Comparison of ENCODE assay signal across 10 cellular contexts in genomic region chr10:95756796-95757657, GRCh38. TPM values are rescaled to one million over a fixed set of nuclear protein-coding genes. Genes with fewer than 3 reads are reported as not detected.
A peak's percentile ranks its signal among the peaks of the same experiment; 100 is the strongest.
DNase-seq lines count a peak whose midpoint lies in the region; ATAC-seq and TF ChIP-seq lines count a peak whose summit lies in the region.
"Had no signal": no experiment of that assay in that cellular context is flagged by ENCODE, and none has a peak within 500 bp of the region (broad histone marks: within the 10 kb centered on the region; RNA-seq: fewer than 3 reads in every experiment).

No MANE protein-coding gene starts in this region.

- H3K9me3 ChIP-seq in adrenal gland (replicated peaks in 1 of 3) = no peaks in the 10 kb centered on the region
- H3K9me3 ChIP-seq in testis = no peaks in the 10 kb centered on the region

- DNase-seq in DMS 273 (lab: John Stamatoyannopoulos, UW; ENCODE audit: unreplicated experiment) (peak; percentile 49), DMS 273 treated with DMSO at 0.1 percent for 48 hours (lab: John Stamatoyannopoulos, UW) (no peak), adrenal gland (no peak), medulla oblongata (ENCODE audit: extremely low spot score) (peak; percentile 29), testis (no peak), SK-N-DZ (ENCODE audit: low spot score) (no peak)
- DNase-seq: activated CD8-positive, alpha-beta memory T cell treated with anti-CD3 and anti-CD28 coated beads, Interleukin-2, amount 50 U/mL, for 48 hours had no signal

- WGBS in adrenal gland, 4 donors = 23 to 32% (median 28%) methylated on average over 5 of the region's 5 CpGs
- 12 to 20% methylated on average over 5 of the region's 5 CpGs for WGBS in testis, 2 donors

- H3K4me3 ChIP-seq in adrenal gland (peak overlapping the region in 1 of 4 donors; percentile 45), testis (peak overlapping the region in 1 of 2 donors; percentile 41)

- H3K36me3 ChIP-seq in adrenal gland (replicated peaks in 1 of 2) (no peaks in the 10 kb centered on the region), testis (ENCODE audit: low read depth, missing control alignments) (no peaks in the 10 kb centered on the region)

- TF ChIP-seq POLR2A in adrenal gland (IDR thresholded peaks at IDR 0.05) (no peak), testis (IDR thresholded peaks at IDR 0.05) (no peak)

- H3K27me3 ChIP-seq in adrenal gland = no peaks in the 10 kb centered on the region
- no peaks in the 10 kb centered on the region for H3K27me3 ChIP-seq in testis

- H3K27ac ChIP-seq in adrenal gland (peak overlapping the region; percentile 3 to 77 (median 53)), testis (peak overlapping the region; percentile 29 to 87)
- H3K27ac ChIP-seq: 22Rv1 had no signal

- intact Hi-C loops in adrenal gland (cut with DNase I) (no loop called here), testis (cut with DNase I; ENCODE audit: low total_unique reads) (no loop called here)

- TF ChIP-seq CTCF in adrenal gland (IDR thresholded peaks at IDR 0.05) = no peak
- no peak for TF ChIP-seq CTCF in testis (IDR thresholded peaks at IDR 0.05)

- no peak for ATAC-seq in GM19395 (IDR thresholded peaks at IDR 0.05; ENCODE audit: unreplicated experiment)
- ATAC-seq in HG03135 (IDR thresholded peaks at IDR 0.05; ENCODE audit: unreplicated experiment) = no peak

- no peaks in the 10 kb centered on the region for H3K4me1 ChIP-seq in adrenal gland (replicated peaks in 1 of 2)
- H3K4me1 ChIP-seq in testis = no peaks in the 10 kb centered on the region

RNA-seq across cellular contexts. Expression of gene ENTPD1, which starts 1.1 kb away (rescaled TPM):
- total RNA-seq in adrenal gland (10 to 100 TPM; 13.7 to 26.4 (median 20.3) TPM), testis (10 to 100 TPM in 1 of 2 donors, 1 to 10 TPM in 1; 9.8 to 11.3 TPM)
- polyA plus RNA-seq in adrenal gland (10 to 100 TPM in 1 of 3 donors, 1 to 10 TPM in 2; 4.5 to 12.6 (median 8.0) TPM), testis (ENCODE audit: insufficient read depth, low read depth, low replicate concordance) (12.7 TPM)
- polyA plus RNA-seq in SK-N-DZ (2014; cell fraction: cytosol; rRNA removed) = 0.21 and 0.25 TPM in 2 replicates
- polyA plus RNA-seq in SK-N-DZ (2014; cell fraction: nucleus; rRNA removed) = 0.05 and 0.06 TPM in 2 replicates

Comparison
In these comparisons a context has a peak if more than half of its experiments do, and no peak if none do; other contexts are left out.
1. DNase-seq: peak in DMS 273 (single experiment) and medulla oblongata (single experiment); none in DMS 273 treated with DMSO at 0.1 percent for 48 hours (single experiment), adrenal gland (0 of 7), testis (single experiment) and SK-N-DZ (single experiment).